9 cellular contexts compared by ENCODE assay signal in genomic region chr14:104977008-104977680, GRCh38. TPM values are rescaled to one million over a fixed set of nuclear protein-coding genes. Genes with fewer than 3 reads are reported as not detected.
DNase-seq lines count a peak whose midpoint lies in the region; ATAC-seq, FAIRE-seq and TF ChIP-seq lines count a peak whose summit lies in the region.
"Had no signal": no experiment of that assay in that cellular context is flagged by ENCODE, and none has a peak within 500 bp of the region (broad histone marks: within the 10 kb centered on the region; RNA-seq: fewer than 3 reads in every experiment).

No MANE protein-coding gene starts in this region.

- CTCF ChIA-PET in AG04449 (lab: Yijun Ruan, JAX) (interaction anchor here (0.6 to 11.8 kb wide), 18 partner anchors 7 to 111 kb away, joined by 4 to 383 read pairs (median 14); partner anchors contain the start of genes CDCA4 and CLBA1), PC-3 (lab: Charles Lee) (no interaction called here)

- H3K9me3 ChIP-seq in PC-3 (ENCODE audit: low read length): no peaks in the 10 kb centered on the region

- H3F3A ChIP-seq in PC-3 (ENCODE audit: low read length, unreplicated experiment): no peaks in the 10 kb centered on the region

- H3K27ac ChIP-seq in PC-3 (ENCODE audit: low read length): no peak overlapping the region

- DNase-seq in AG04449 (ENCODE audit: low read depth, low spot score) (no peak), PC-3 (peak; percentile 23), epithelial cell of esophagus (ENCODE audit: low read depth) (no peak), cerebellar nuclear complex (lab: John Stamatoyannopoulos, UW) (no peak), urothelium cell line (ENCODE audit: low spot score) (no peak)
- DNase-seq in natural killer cell treated with Interleukin-12 subunit alpha and Interleukin-12 subunit beta and Interleukin-15 and Interleukin-18, amount 100 ng/mL, for 72 hours (ENCODE audit: low spot score): peak; percentile 59
- DNase-seq in effector CD4-positive, alpha-beta T cell: no peak

- peaks cover 9 to 11% of the 10 kb centered on the region in 2 donors for H3K4me1 Mint-ChIP-seq in natural killer cell treated with Interleukin-12 subunit alpha and Interleukin-12 subunit beta and Interleukin-15 and Interleukin-18, amount 100 ng/mL, for 72 hours (ENCODE audit: low read depth in 2 of 2)

- H3K4me2 ChIP-seq in PC-3 (ENCODE audit: low read length): peak overlapping the region; percentile 95

- H3K4me3 ChIP-seq in AG04449 (ENCODE audit: low read depth, low read length): peak overlapping the region; percentile 62
- peak overlapping the region; percentile 97 for H3K4me3 ChIP-seq in PC-3 (ENCODE audit: low read length)
- peak overlapping the region; percentile 81 for H3K4me3 ChIP-seq in epithelial cell of esophagus (ENCODE audit: low read length)

- H3K27me3 Mint-ChIP-seq in natural killer cell treated with Interleukin-12 subunit alpha and Interleukin-12 subunit beta and Interleukin-15 and Interleukin-18, amount 100 ng/mL, for 72 hours: peaks cover 10 to 17% of the 10 kb centered on the region in 2 donors

- H3K9me2 ChIP-seq in PC-3 (replicated peaks; ENCODE audit: low read length): no peaks in the 10 kb centered on the region

- H3K27ac Mint-ChIP-seq in natural killer cell treated with Interleukin-12 subunit alpha and Interleukin-12 subunit beta and Interleukin-15 and Interleukin-18, amount 100 ng/mL, for 72 hours: no peak overlapping the region

- no peaks in the 10 kb centered on the region for H3K27me3 ChIP-seq in PC-3 (ENCODE audit: low read length)

- intact Hi-C loops in PC-3 (cut with micrococcal nuclease): no loop called here

- H3K9ac ChIP-seq in PC-3 (ENCODE audit: low read length): peak overlapping the region; percentile 71

- ATAC-seq in PC-3 (no peak), HG03565 (IDR thresholded peaks at IDR 0.05; ENCODE audit: unreplicated experiment) (no peak)
- no peak for ATAC-seq in natural killer cell treated with Interleukin-12 subunit alpha and Interleukin-12 subunit beta and Interleukin-15 and Interleukin-18, amount 100 ng/mL, for 72 hours

- no peaks in the 10 kb centered on the region for H3K9me3 Mint-ChIP-seq in natural killer cell treated with Interleukin-12 subunit alpha and Interleukin-12 subunit beta and Interleukin-15 and Interleukin-18, amount 100 ng/mL, for 72 hours

- BruUV-seq in PC-3 (replicated peaks; lab: Mats Ljungman, UMichigan): TSS peak; percentile 43

- FAIRE-seq in urothelium cell line (lab: Jason Lieb, UNC): no peak
- FAIRE-seq: G401.6 had no signal

- peaks cover 64% of the 10 kb centered on the region for H3K4me1 ChIP-seq in PC-3 (ENCODE audit: insufficient read depth, low read length)

- H4K20me1 ChIP-seq in PC-3 (ENCODE audit: low read length): no peaks in the 10 kb centered on the region

- H3K4me3 Mint-ChIP-seq in natural killer cell treated with Interleukin-12 subunit alpha and Interleukin-12 subunit beta and Interleukin-15 and Interleukin-18, amount 100 ng/mL, for 72 hours: peak overlapping the region; percentile 79

- peak overlapping the region; percentile 37 for H2AFZ ChIP-seq in PC-3 (ENCODE audit: low read length)

- no peaks in the 10 kb centered on the region for H3K36me3 ChIP-seq in PC-3 (ENCODE audit: low read depth, low read length)

- POLR2A ChIA-PET in AG04449 (lab: Yijun Ruan, JAX) (no interaction called here), PC-3 (lab: Charles Lee; ENCODE audit: unreplicated experiment) (no interaction called here)

- no peak for TF ChIP-seq CTCF in AG04449 (IDR thresholded peaks at IDR 0.05; ENCODE audit: insufficient read depth, low read length, missing control alignments)
- TF ChIP-seq CTCF in PC-3 (conservative IDR thresholded peaks at IDR 0.05; ENCODE audit: low read depth, low read length): no peak
- TF ChIP-seq CTCF in epithelial cell of esophagus (IDR thresholded peaks at IDR 0.05; ENCODE audit: insufficient read depth, low read depth, low read length, missing control alignments): no peak

- H3K79me2 ChIP-seq in PC-3 (ENCODE audit: low read length): peaks cover 30% of the 10 kb centered on the region

- H3K36me3 Mint-ChIP-seq in natural killer cell treated with Interleukin-12 subunit alpha and Interleukin-12 subunit beta and Interleukin-15 and Interleukin-18, amount 100 ng/mL, for 72 hours: no peaks in the 10 kb centered on the region

RNA-seq across cellular contexts. Expression of gene AHNAK2, which starts 1.0 kb away (rescaled TPM):
- total RNA-seq in PC-3 (2014; rRNA removed): 25.0 and 31.1 TPM in 2 replicates
- total RNA-seq in natural killer cell treated with Interleukin-12 subunit alpha and Interleukin-12 subunit beta and Interleukin-15 and Interleukin-18, amount 100 ng/mL, for 72 hours: not detected

RNA-seq across cellular contexts. Expression of gene CLBA1, which starts 8.4 kb away (rescaled TPM):
- total RNA-seq in PC-3 (2014; rRNA removed): 19.2 and 27.5 TPM in 2 replicates
- 1 to 10 TPM; 1.2 to 1.5 TPM for total RNA-seq in natural killer cell treated with Interleukin-12 subunit alpha and Interleukin-12 subunit beta and Interleukin-15 and Interleukin-18, amount 100 ng/mL, for 72 hours

RNA-seq across cellular contexts. Expression of gene CDCA4, which starts 43.7 kb away (rescaled TPM):
- 113 and 133 TPM in 2 replicates for total RNA-seq in PC-3 (2014; rRNA removed)
- 10 to 100 TPM; 39.9 to 71.5 TPM for total RNA-seq in natural killer cell treated with Interleukin-12 subunit alpha and Interleukin-12 subunit beta and Interleukin-15 and Interleukin-18, amount 100 ng/mL, for 72 hours

RNA-seq across cellular contexts. Expression of gene PLD4, which starts 52.5 kb away (rescaled TPM):
- total RNA-seq in PC-3 (2014; rRNA removed): 0.04 TPM in 1 of 2 replicates, not detected in the other
- total RNA-seq in natural killer cell treated with Interleukin-12 subunit alpha and Interleukin-12 subunit beta and Interleukin-15 and Interleukin-18, amount 100 ng/mL, for 72 hours: not detected

Comparison
In these comparisons a context has a peak if more than half of its experiments do, and no peak if none do; other contexts are left out.
1. DNase-seq: peak in PC-3 (single experiment) and natural killer cell treated with Interleukin-12 subunit alpha and Interleukin-12 subunit beta and Interleukin-15 and Interleukin-18, amount 100 ng/mL, for 72 hours (single experiment); none in AG04449 (single experiment), epithelial cell of esophagus (single experiment), cerebellar nuclear complex (0 of 2), effector CD4-positive, alpha-beta T cell (single experiment) and urothelium cell line (single experiment).
2. RNA of gene AHNAK2, which starts 1.0 kb away (total RNA-seq): 25.0 to 31.1 TPM in PC-3; not detected in natural killer cell treated with Interleukin-12 subunit alpha and Interleukin-12 subunit beta and Interleukin-15 and Interleukin-18, amount 100 ng/mL, for 72 hours; every median in the first group is over 10 times any median in the second.
3. Peak in every context shown above with its lines, with median percentiles within 50 percentile points of each other: H3K4me3 ChIP-seq.